ENCODE assay signal across 8 cellular contexts in genomic region chr16:3654249-3654991, GRCh38. TPM values are rescaled to one million over a fixed set of nuclear protein-coding genes. Genes with fewer than 3 reads are reported as not detected.
A peak's percentile ranks its signal among the peaks of the same experiment; 100 is the strongest.
DNase-seq lines count a peak whose midpoint lies in the region; ATAC-seq and TF ChIP-seq lines count a peak whose summit lies in the region.

A gene with protein sequence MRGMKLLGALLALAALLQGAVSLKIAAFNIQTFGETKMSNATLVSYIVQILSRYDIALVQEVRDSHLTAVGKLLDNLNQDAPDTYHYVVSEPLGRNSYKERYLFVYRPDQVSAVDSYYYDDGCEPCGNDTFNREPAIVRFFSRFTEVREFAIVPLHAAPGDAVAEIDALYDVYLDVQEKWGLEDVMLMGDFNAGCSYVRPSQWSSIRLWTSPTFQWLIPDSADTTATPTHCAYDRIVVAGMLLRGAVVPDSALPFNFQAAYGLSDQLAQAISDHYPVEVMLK (plus strand): TSS chr16:3654691. CDS start chr16:3655374, 683 bp downstream.

- DNase-seq in activated gamma-delta T cell treated with Interleukin-2 at 50 U/mL for 16 hours (peak; percentile 56), activated gamma-delta T cell (lab: John Stamatoyannopoulos, UW) (no peak), NCI-H69 (lab: John Stamatoyannopoulos, UW) (peak; percentile 71), epithelial cell of prostate (ENCODE audit: low read depth, low spot score) (peak; percentile 27), myocyte (ENCODE audit: low read depth) (peak; percentile 57)
- DNase-seq in activated CD8-positive, alpha-beta memory T cell treated with anti-CD3 and anti-CD28 coated beads for 1 hour (ENCODE audit: extremely low read depth in 1 of 2, low read depth in 1 of 2), result peak; percentile 4 to 23

- no peak for TF ChIP-seq CTCF in subcutaneous adipose tissue (IDR thresholded peaks at IDR 0.05; ENCODE audit: low read depth)

- H3K27ac ChIP-seq in epithelial cell of prostate, result no peak within 1 kb of the TSS

- ATAC-seq in HG03442 (IDR thresholded peaks at IDR 0.05; ENCODE audit: unreplicated experiment), result no peak

RNA-seq across cellular contexts. Expression of the gene that starts here (rescaled TPM):
- 13.2 and 21.4 TPM in 2 replicates for total RNA-seq in myocyte
- polyA plus RNA-seq in myocyte (2012), result 16.4 TPM
- 10 to 100 TPM; 10.9 to 19.8 (median 15.6) TPM for total RNA-seq in subcutaneous adipose tissue
